ENCODE assay signal across 18 cellular contexts in the genomic region with DNA sequence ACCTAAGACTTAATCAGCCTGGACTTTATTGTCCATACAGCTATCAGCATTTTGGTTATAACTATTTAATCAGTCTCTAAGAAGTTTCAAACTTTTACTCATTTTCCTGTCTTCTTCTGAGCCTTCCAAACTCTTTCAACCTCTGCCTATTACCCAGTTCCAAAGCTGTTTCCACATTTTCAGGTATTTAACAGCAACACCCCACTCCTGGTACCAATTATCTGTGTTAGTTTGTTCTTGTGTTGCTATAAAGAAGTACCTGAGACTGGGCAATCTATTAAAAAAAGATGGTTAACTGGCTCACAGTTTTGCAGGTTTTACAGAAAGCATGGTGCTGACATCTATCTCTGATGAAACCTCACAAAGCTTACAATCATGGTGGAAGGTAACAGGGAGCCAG.
DNase-seq lines count a peak whose midpoint lies in the region; ATAC-seq and TF ChIP-seq lines count a peak whose summit lies in the region.
"Had no signal": no experiment of that assay in that cellular context is flagged by ENCODE, and none has a peak within 500 bp of the region (broad histone marks: within the 10 kb centered on the region; RNA-seq: fewer than 3 reads in every experiment).

No MANE protein-coding gene starts in this region.

- no peak overlapping the region for H3K27ac ChIP-seq in HEK293 (ENCODE audit: extremely low read depth, low read depth, low read length)
- no peak overlapping the region for H3K27ac ChIP-seq in coronary artery
- H3K27ac ChIP-seq: 22Rv1; A549; BLaER1 treated with 17β-estradiol and CSF1 and Interleukin-3, amounts not matched to agents 10 nM and 100 nM; C4-2B had no signal

- H3K9me3 ChIP-seq in HEK293 (ENCODE audit: control insufficient read depth, insufficient read depth, low read depth, low read length) = no peaks in the 10 kb centered on the region

- H3K4me1 ChIP-seq in HEK293 (ENCODE audit: control insufficient read depth, insufficient read depth, low read length) = no peaks in the 10 kb centered on the region
- H3K4me1 ChIP-seq: A549; BLaER1 treated with 17β-estradiol and CSF1 and Interleukin-3, amounts not matched to agents 10 nM and 100 nM; Caco-2 had no signal

- peaks cover 5% of the 10 kb centered on the region for H3K4me1 Mint-ChIP-seq in endothelial cell (ENCODE audit: unreplicated experiment)
- H3K4me1 Mint-ChIP-seq: B cell had no signal

- H3K4me3 Mint-ChIP-seq in endothelial cell (ENCODE audit: unreplicated experiment) = peak overlapping the region; percentile 86
- H3K4me3 Mint-ChIP-seq: B cell; CD4-positive, alpha-beta T cell; CD8-positive, alpha-beta T cell had no signal

- TF ChIP-seq CTCF in HEK293 (tag by site-specific recombination; IDR thresholded peaks at IDR 0.05) (no peak), coronary artery (IDR thresholded peaks at IDR 0.05) (no peak), endothelial cell (IDR thresholded peaks at IDR 0.05; ENCODE audit: unreplicated experiment) (no peak)

- H3K4me3 ChIP-seq in HEK293 (ENCODE audit: low read depth, low read length) (no peak overlapping the region), coronary artery (peak overlapping the region; percentile 27)
- H3K4me3 ChIP-seq: A549; BLaER1 treated with 17β-estradiol and CSF1 and Interleukin-3, amounts not matched to agents 10 nM and 100 nM had no signal

- no peak overlapping the region for H3K27ac Mint-ChIP-seq in endothelial cell (ENCODE audit: unreplicated experiment)
- H3K27ac Mint-ChIP-seq: B cell; CD4-positive, alpha-beta T cell; CD8-positive, alpha-beta T cell had no signal

- peaks cover 17% of the 10 kb centered on the region for H3K9me3 Mint-ChIP-seq in endothelial cell (ENCODE audit: unreplicated experiment)

- CTCF ChIA-PET in HEK293 (lab: Yijun Ruan, JAX) = no interaction called here

- POLR2A ChIA-PET in HEK293 (lab: Yijun Ruan, JAX) = no interaction called here

- H3K36me3 Mint-ChIP-seq in endothelial cell (ENCODE audit: low read depth, unreplicated experiment) = peaks cover 55% of the 10 kb centered on the region

- H3K36me3 ChIP-seq in HEK293 (ENCODE audit: control insufficient read depth in 2 of 2, insufficient read depth in 1 of 2, low read length in 2 of 2) = peaks cover 0 to 7% of the 10 kb centered on the region in 2 experiments; a peak in 1 of 3 replicates

- DNase-seq in coronary artery (ENCODE audit: low spot score) (no peak), endothelial cell (ENCODE audit: low spot score) (no peak), NCI-H146 treated with DMSO at 0.1 percent for 48 hours (lab: John Stamatoyannopoulos, UW; ENCODE audit: unreplicated experiment) (no peak), pons (ENCODE audit: low spot score) (no peak)
- DNase-seq: AML-193; Caco-2; Calu3; CD4-positive, alpha-beta T cell; CD8-positive, alpha-beta T cell; DMS79 treated with DMSO at 0.1 percent for 48 hours; GF-D8 had no signal

- H3K27me3 Mint-ChIP-seq in endothelial cell (ENCODE audit: unreplicated experiment) = peaks cover 3% of the 10 kb centered on the region
- H3K27me3 Mint-ChIP-seq: B cell; CD4-positive, alpha-beta T cell had no signal

- ATAC-seq in HG03108 (IDR thresholded peaks at IDR 0.05; ENCODE audit: unreplicated experiment) = no peak
- ATAC-seq: A549; CD8-positive, alpha-beta T cell had no signal

TF ChIP-seq in HEK293, 187 proteins besides CTCF, POLR2A, EP300 and RAD21:
- TF ChIP-seq ZNF707 (tag by site-specific recombination; IDR thresholded peaks at IDR 0.05) (peak; percentile 80), ZNF658 (tag by site-specific recombination; IDR thresholded peaks at IDR 0.05) (no peak), ZNF121 (tag by site-specific recombination; IDR thresholded peaks at IDR 0.05) (no peak)
- TF ChIP-seq, protein P1, sequence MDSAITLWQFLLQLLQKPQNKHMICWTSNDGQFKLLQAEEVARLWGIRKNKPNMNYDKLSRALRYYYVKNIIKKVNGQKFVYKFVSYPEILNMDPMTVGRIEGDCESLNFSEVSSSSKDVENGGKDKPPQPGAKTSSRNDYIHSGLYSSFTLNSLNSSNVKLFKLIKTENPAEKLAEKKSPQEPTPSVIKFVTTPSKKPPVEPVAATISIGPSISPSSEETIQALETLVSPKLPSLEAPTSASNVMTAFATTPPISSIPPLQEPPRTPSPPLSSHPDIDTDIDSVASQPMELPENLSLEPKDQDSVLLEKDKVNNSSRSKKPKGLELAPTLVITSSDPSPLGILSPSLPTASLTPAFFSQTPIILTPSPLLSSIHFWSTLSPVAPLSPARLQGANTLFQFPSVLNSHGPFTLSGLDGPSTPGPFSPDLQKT (IDR thresholded peaks at IDR 0.05; ENCODE audit: borderline replicate concordance, low read depth, low read length) = no peak
